1 cellular context compared by ENCODE assay signal in genomic region chr6:305371-306206, GRCh38.
TF ChIP-seq lines count a peak whose summit lies in the region.

No MANE protein-coding gene starts in this region.

TF ChIP-seq in GM12878, 131 proteins besides CTCF, POLR2A, EP300 and RAD21 (continued from another document):
- TF ChIP-seq ZBTB33 (IDR thresholded peaks at IDR 0.05) (no peak), PAX5 (IDR thresholded peaks at IDR 0.05; ENCODE audit: borderline replicate concordance, low read depth, low read length) (peak; percentile 91), FOXM1 (IDR thresholded peaks at IDR 0.05; ENCODE audit: low read depth, low read length) (no peak), SIN3A (IDR thresholded peaks at IDR 0.05; ENCODE audit: low read depth, low read length) (no peak; the same call in 1 of the 2 replicates), CHD2 (IDR thresholded peaks at IDR 0.05; ENCODE audit: borderline replicate concordance, low read depth, low read length) (peak; percentile 87), E4F1 (IDR thresholded peaks at IDR 0.05; ENCODE audit: borderline replicate concordance, partially characterized antibody) (no peak), ATF2 (IDR thresholded peaks at IDR 0.05; ENCODE audit: low read length) (no peak)
